8 cellular contexts compared by ENCODE assay signal in the genomic region with DNA sequence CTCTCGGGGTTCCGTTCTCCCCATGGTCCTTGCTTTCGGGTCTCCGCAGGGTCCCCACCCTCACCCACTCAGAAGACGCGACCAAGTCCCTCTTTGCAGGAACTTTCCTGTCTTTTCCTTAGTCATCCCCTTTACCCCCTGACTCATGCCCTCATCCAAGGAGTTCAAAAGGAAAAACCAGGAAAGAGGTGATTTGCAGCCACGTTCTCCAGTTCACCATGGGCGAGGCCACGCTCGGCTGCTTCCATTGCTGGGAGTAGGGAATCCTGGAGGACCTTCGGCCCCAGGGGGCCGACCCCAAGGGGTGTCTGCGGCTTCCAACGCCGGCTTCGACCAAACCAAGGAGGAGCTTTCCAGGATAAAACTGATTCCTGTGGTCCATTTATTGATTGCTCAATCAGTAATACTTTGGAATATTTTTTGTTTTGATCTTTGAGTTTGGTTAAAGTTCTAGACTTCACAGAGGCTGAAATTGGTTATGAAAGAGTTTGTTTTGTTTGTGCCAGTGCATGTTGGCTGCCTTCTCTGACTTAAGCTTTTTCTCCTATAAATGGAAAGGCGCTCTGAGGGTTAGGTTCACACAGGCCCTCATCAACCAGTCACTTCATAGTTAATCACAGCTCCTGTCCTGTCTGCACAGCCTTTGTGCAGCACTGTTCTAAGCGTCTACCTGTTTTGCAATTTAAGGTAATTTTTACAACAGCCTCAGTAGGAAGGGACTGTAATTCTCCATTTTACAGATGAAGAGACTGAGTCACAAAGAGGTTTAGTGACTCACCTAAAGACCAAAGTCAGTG. TPM values are rescaled to one million over a fixed set of nuclear protein-coding genes. Genes with fewer than 3 reads are reported as not detected.
DNase-seq lines count a peak whose midpoint lies in the region; ATAC-seq, FAIRE-seq and TF ChIP-seq lines count a peak whose summit lies in the region.

No MANE protein-coding gene starts in this region.

- peak overlapping the region; percentile 79 for H3K9ac ChIP-seq in astrocyte (ENCODE audit: low read length)

- no peak for DNase-seq in Right ventricle myocardium inferior (ENCODE audit: missing footprints)
- no peak for DNase-seq in cardiac septum (ENCODE audit: low spot score)
- peak; percentile 14 for DNase-seq in astrocyte (ENCODE audit: low read depth)
- no peak for DNase-seq in immature natural killer cell
- no peak for DNase-seq in H4 (ENCODE audit: low spot score)
- no peak for DNase-seq in HUDEP-2 (lab: John Stamatoyannopoulos, UW; ENCODE audit: unreplicated experiment in 76 of 76)

- peaks cover 16% of the 10 kb centered on the region for H3K4me1 ChIP-seq in astrocyte (ENCODE audit: insufficient read depth, low read length)

- H3K36me3 ChIP-seq in astrocyte (ENCODE audit: insufficient read depth, low read length) = no peaks in the 10 kb centered on the region

- H3K4me1 Mint-ChIP-seq in astrocyte (ENCODE audit: low read depth, unreplicated experiment) (peaks cover 9% of the 10 kb centered on the region), immature natural killer cell (peaks cover 10 to 19% of the 10 kb centered on the region in 2 donors)
- peaks cover 38% of the 10 kb centered on the region for H3K4me1 Mint-ChIP-seq in stimulated activated naive CD8-positive, alpha-beta T cell treated with anti-CD3 and anti-CD28 coated beads, Interleukin-15, Interleukin-2, amounts not matched to agents 100 ng/mL and 50 ng/mL, for 24 hours (ENCODE audit: low read depth)

- no peaks in the 10 kb centered on the region for H3K9me3 ChIP-seq in astrocyte (ENCODE audit: insufficient read depth, low read depth, low read length)

- no peaks in the 10 kb centered on the region for H3K79me2 ChIP-seq in astrocyte (ENCODE audit: insufficient read depth, low read length)

- H3K27ac Mint-ChIP-seq in astrocyte (ENCODE audit: unreplicated experiment) = peak overlapping the region; percentile 86
- H3K27ac Mint-ChIP-seq in immature natural killer cell = peak overlapping the region in 1 of 6 donors; percentile 34
- H3K27ac Mint-ChIP-seq in stimulated activated naive CD8-positive, alpha-beta T cell treated with anti-CD3 and anti-CD28 coated beads, Interleukin-15, Interleukin-2, amounts not matched to agents 100 ng/mL and 50 ng/mL, for 24 hours = peak overlapping the region; percentile 38

- H3K9me3 Mint-ChIP-seq in astrocyte (ENCODE audit: unreplicated experiment) (no peaks in the 10 kb centered on the region), immature natural killer cell (no peaks in the 10 kb centered on the region)
- no peaks in the 10 kb centered on the region for H3K9me3 Mint-ChIP-seq in stimulated activated naive CD8-positive, alpha-beta T cell treated with anti-CD3 and anti-CD28 coated beads, Interleukin-15, Interleukin-2, amounts not matched to agents 100 ng/mL and 50 ng/mL, for 24 hours

- peaks cover 7% of the 10 kb centered on the region for H3K27me3 ChIP-seq in astrocyte (ENCODE audit: insufficient read depth, low read length)

- H3K4me3 ChIP-seq in astrocyte (ENCODE audit: insufficient read depth, low read depth, low read length) = peak overlapping the region; percentile 64

- H3K4me3 Mint-ChIP-seq in astrocyte (ENCODE audit: unreplicated experiment) (peak overlapping the region; percentile 98), immature natural killer cell (peak overlapping the region; percentile 71 to 84 (median 80))
- peak overlapping the region; percentile 78 for H3K4me3 Mint-ChIP-seq in stimulated activated naive CD8-positive, alpha-beta T cell treated with anti-CD3 and anti-CD28 coated beads, Interleukin-15, Interleukin-2, amounts not matched to agents 100 ng/mL and 50 ng/mL, for 24 hours

- peaks cover 14% of the 10 kb centered on the region for H4K20me1 ChIP-seq in astrocyte (ENCODE audit: insufficient read depth, low read length)

- H3K4me2 ChIP-seq in astrocyte (ENCODE audit: low read length) = peak overlapping the region; percentile 91

- FAIRE-seq in astrocyte (lab: Jason Lieb, UNC) = no peak

- ATAC-seq in Right ventricle myocardium inferior (peak; percentile 26), HG03432 (IDR thresholded peaks at IDR 0.05; ENCODE audit: unreplicated experiment) (no peak)

- no peak for TF ChIP-seq CTCF in astrocyte (IDR thresholded peaks at IDR 0.05; ENCODE audit: insufficient read depth, low read depth, low read length)

- H3K27ac ChIP-seq in astrocyte (ENCODE audit: low read depth, low read length) = no peak overlapping the region

- intact Hi-C loops in Right ventricle myocardium inferior (cut with DNase I) = no loop called here
- intact Hi-C loops in cardiac septum (cut with DNase I) = no loop called here

- H3K27me3 Mint-ChIP-seq in astrocyte (ENCODE audit: low read depth, unreplicated experiment) (peaks cover 15% of the 10 kb centered on the region), immature natural killer cell (ENCODE audit: low read depth in 3 of 3) (peaks cover 5 to 31% (median 13%) of the 10 kb centered on the region in 3 donors)
- peaks cover 26% of the 10 kb centered on the region for H3K27me3 Mint-ChIP-seq in stimulated activated naive CD8-positive, alpha-beta T cell treated with anti-CD3 and anti-CD28 coated beads, Interleukin-15, Interleukin-2, amounts not matched to agents 100 ng/mL and 50 ng/mL, for 24 hours

- H2AFZ ChIP-seq in astrocyte (ENCODE audit: low read depth, low read length) = peak overlapping the region; percentile 97

- peaks cover 3% of the 10 kb centered on the region for H3K36me3 Mint-ChIP-seq in astrocyte (ENCODE audit: low read depth, unreplicated experiment)
- peaks cover 0 to 3% (median 3%) of the 10 kb centered on the region in 3 donors for H3K36me3 Mint-ChIP-seq in immature natural killer cell
- no peaks in the 10 kb centered on the region for H3K36me3 Mint-ChIP-seq in stimulated activated naive CD8-positive, alpha-beta T cell treated with anti-CD3 and anti-CD28 coated beads, Interleukin-15, Interleukin-2, amounts not matched to agents 100 ng/mL and 50 ng/mL, for 24 hours (ENCODE audit: low read depth)

RNA-seq across cellular contexts. Expression of a gene that starts 0.8 kb away (rescaled TPM):
- 382 TPM for total RNA-seq in Right ventricle myocardium inferior
- 168 TPM for total RNA-seq in cardiac septum
- 79.2 and 82.0 TPM in 2 replicates for total RNA-seq in astrocyte
- 10 to 100 TPM in 1 of 3 donors, 1 to 10 TPM in 2; 1.7 to 18.7 (median 8.2) TPM for polyA plus RNA-seq in immature natural killer cell
- total RNA-seq in H4 (2014; rRNA removed; shearing (Covaris generic)) = 18.5 and 29.1 TPM in 2 replicates
